Comparison of ENCODE assay signal across 18 cellular contexts in the genomic region with DNA sequence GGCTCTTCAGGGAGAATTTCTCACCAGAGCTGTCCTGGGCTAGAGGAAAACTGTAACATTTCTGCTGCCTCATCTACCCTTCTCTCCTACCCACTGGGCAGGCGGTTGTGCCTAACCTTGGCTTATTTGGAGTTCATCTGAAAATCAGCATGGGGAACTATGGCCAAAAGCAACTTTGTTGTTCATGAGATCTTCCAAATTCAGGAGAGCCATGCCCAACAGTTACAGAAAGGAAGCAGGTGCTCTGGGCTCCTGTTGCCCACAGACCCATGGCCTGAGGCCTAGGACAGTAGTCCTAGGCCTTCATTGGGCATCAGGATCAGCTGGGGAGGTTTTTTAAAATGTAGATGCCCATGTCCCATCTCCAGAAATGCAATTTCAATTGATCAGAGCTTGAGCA.
DNase-seq lines count a peak whose midpoint lies in the region; ATAC-seq, FAIRE-seq and TF ChIP-seq lines count a peak whose summit lies in the region.
"Had no signal": no experiment of that assay in that cellular context is flagged by ENCODE, and none has a peak within 500 bp of the region (broad histone marks: within the 10 kb centered on the region; RNA-seq: fewer than 3 reads in every experiment).

No MANE protein-coding gene starts in this region.

- no peak for FAIRE-seq in HTR-8/SVneo (lab: Jason Lieb, UNC)
- FAIRE-seq: GM12878, H1, HepG2 had no signal

- H3K9me3 Mint-ChIP-seq in activated CD8-positive, alpha-beta T cell treated with anti-CD3 and anti-CD28 coated beads, Interleukin-2, amount 10 ng/mL, durations not matched to agents 7 days and 5 days (ENCODE audit: insufficient read depth) = no peaks in the 10 kb centered on the region
- peaks cover 5% of the 10 kb centered on the region for H3K9me3 Mint-ChIP-seq in activated CD8-positive, alpha-beta T cell treated with anti-CD3 and anti-CD28 coated beads for 36 hours
- peaks cover 6% of the 10 kb centered on the region for H3K9me3 Mint-ChIP-seq in activated naive CD8-positive, alpha-beta T cell treated with anti-CD3 and anti-CD28 coated beads for 36 hours

- no peak overlapping the region for H3K27ac Mint-ChIP-seq in activated CD8-positive, alpha-beta T cell treated with anti-CD3 and anti-CD28 coated beads, Interleukin-2, amount 10 ng/mL, durations not matched to agents 7 days and 5 days
- no peak overlapping the region for H3K27ac Mint-ChIP-seq in activated CD8-positive, alpha-beta T cell treated with anti-CD3 and anti-CD28 coated beads for 36 hours
- H3K27ac Mint-ChIP-seq in activated naive CD8-positive, alpha-beta T cell treated with anti-CD3 and anti-CD28 coated beads for 36 hours = no peak overlapping the region
- H3K27ac Mint-ChIP-seq: B cell; CD8-positive, alpha-beta T cell; H9 had no signal

- H3K27ac ChIP-seq in right atrium auricular region (no peak overlapping the region), left ventricle myocardium inferior (replicated peaks) (no peak overlapping the region)
- H3K27ac ChIP-seq: BLaER1 treated with 17β-estradiol and CSF1 and Interleukin-3, amounts not matched to agents 10 nM and 100 nM had no signal

- H3K4me1 ChIP-seq in right atrium auricular region (no peaks in the 10 kb centered on the region), left ventricle myocardium inferior (no peaks in the 10 kb centered on the region)

- peak; percentile 5 for DNase-seq in activated CD8-positive, alpha-beta T cell treated with anti-CD3 and anti-CD28 coated beads, Interleukin-2, amount 10 ng/mL, durations not matched to agents 7 days and 5 days
- DNase-seq in activated CD8-positive, alpha-beta T cell treated with anti-CD3 and anti-CD28 coated beads for 36 hours = no peak
- DNase-seq in right atrium auricular region (ENCODE audit: low spot score) = peak; percentile 11
- DNase-seq in left ventricle myocardium inferior = no peak
- DNase-seq in mesenteric fat pad (ENCODE audit: low spot score) = peak; percentile 18
- DNase-seq in activated naive CD8-positive, alpha-beta T cell treated with anti-CD3 and anti-CD28 coated beads for 36 hours = no peak
- DNase-seq in HTR-8/SVneo (ENCODE audit: insufficient read length, low spot score) = no peak
- DNase-seq: Calu3, DMS53, DND-41, EL, H9 had no signal

- no peaks in the 10 kb centered on the region for H3K36me3 Mint-ChIP-seq in activated CD8-positive, alpha-beta T cell treated with anti-CD3 and anti-CD28 coated beads, Interleukin-2, amount 10 ng/mL, durations not matched to agents 7 days and 5 days (ENCODE audit: low read depth)
- no peaks in the 10 kb centered on the region for H3K36me3 Mint-ChIP-seq in activated CD8-positive, alpha-beta T cell treated with anti-CD3 and anti-CD28 coated beads for 36 hours (ENCODE audit: low read depth)
- H3K36me3 Mint-ChIP-seq in activated naive CD8-positive, alpha-beta T cell treated with anti-CD3 and anti-CD28 coated beads for 36 hours = no peaks in the 10 kb centered on the region
- H3K36me3 Mint-ChIP-seq: CD8-positive, alpha-beta T cell had no signal

- no peaks in the 10 kb centered on the region for H3K27me3 ChIP-seq in right atrium auricular region
- no peaks in the 10 kb centered on the region for H3K27me3 ChIP-seq in left ventricle myocardium inferior (ENCODE audit: low read depth)
- H3K27me3 ChIP-seq: BLaER1 treated with 17β-estradiol and CSF1 and Interleukin-3, amounts not matched to agents 10 nM and 100 nM had no signal

- no peak overlapping the region for H3K4me3 ChIP-seq in right atrium auricular region
- H3K4me3 ChIP-seq in left ventricle myocardium inferior = no peak overlapping the region
- H3K4me3 ChIP-seq: BLaER1 treated with 17β-estradiol and CSF1 and Interleukin-3, amounts not matched to agents 10 nM and 100 nM; GM12878 had no signal

- no peak for ATAC-seq in activated CD8-positive, alpha-beta T cell treated with anti-CD3 and anti-CD28 coated beads, Interleukin-2, amount 10 ng/mL, durations not matched to agents 7 days and 5 days
- ATAC-seq in activated CD8-positive, alpha-beta T cell treated with anti-CD3 and anti-CD28 coated beads for 36 hours = no peak
- ATAC-seq: CD8-positive, alpha-beta T cell; GM12878; HepG2 had no signal

- peaks cover 0 to 38% of the 10 kb centered on the region in 2 donors for H3K9me3 ChIP-seq in right atrium auricular region
- peaks cover 45% of the 10 kb centered on the region for H3K9me3 ChIP-seq in left ventricle myocardium inferior (replicated peaks)

- POLR2A ChIA-PET in activated CD8-positive, alpha-beta T cell treated with anti-CD3 and anti-CD28 coated beads, Interleukin-2, amount 10 ng/mL, durations not matched to agents 7 days and 5 days (lab: Charles Lee) = no interaction called here
- POLR2A ChIA-PET in activated CD8-positive, alpha-beta T cell treated with anti-CD3 and anti-CD28 coated beads for 36 hours (lab: Charles Lee) = no interaction called here

- H3K4me3 Mint-ChIP-seq in activated CD8-positive, alpha-beta T cell treated with anti-CD3 and anti-CD28 coated beads, Interleukin-2, amount 10 ng/mL, durations not matched to agents 7 days and 5 days = no peak overlapping the region
- H3K4me3 Mint-ChIP-seq in activated CD8-positive, alpha-beta T cell treated with anti-CD3 and anti-CD28 coated beads for 36 hours = no peak overlapping the region
- H3K4me3 Mint-ChIP-seq in activated naive CD8-positive, alpha-beta T cell treated with anti-CD3 and anti-CD28 coated beads for 36 hours = no peak overlapping the region
- H3K4me3 Mint-ChIP-seq: B cell; CD8-positive, alpha-beta T cell; H9 had no signal

- H3K27me3 Mint-ChIP-seq in activated CD8-positive, alpha-beta T cell treated with anti-CD3 and anti-CD28 coated beads, Interleukin-2, amount 10 ng/mL, durations not matched to agents 7 days and 5 days (ENCODE audit: low read depth) = no peaks in the 10 kb centered on the region
- no peaks in the 10 kb centered on the region for H3K27me3 Mint-ChIP-seq in activated CD8-positive, alpha-beta T cell treated with anti-CD3 and anti-CD28 coated beads for 36 hours
- H3K27me3 Mint-ChIP-seq in activated naive CD8-positive, alpha-beta T cell treated with anti-CD3 and anti-CD28 coated beads for 36 hours = peaks cover 6% of the 10 kb centered on the region

- no peaks in the 10 kb centered on the region for H3K4me1 Mint-ChIP-seq in activated CD8-positive, alpha-beta T cell treated with anti-CD3 and anti-CD28 coated beads, Interleukin-2, amount 10 ng/mL, durations not matched to agents 7 days and 5 days (ENCODE audit: low read depth)
- no peaks in the 10 kb centered on the region for H3K4me1 Mint-ChIP-seq in activated CD8-positive, alpha-beta T cell treated with anti-CD3 and anti-CD28 coated beads for 36 hours (ENCODE audit: low read depth)
- H3K4me1 Mint-ChIP-seq in activated naive CD8-positive, alpha-beta T cell treated with anti-CD3 and anti-CD28 coated beads for 36 hours = no peaks in the 10 kb centered on the region
- H3K4me1 Mint-ChIP-seq: B cell had no signal

- H3K36me3 ChIP-seq in right atrium auricular region (no peaks in the 10 kb centered on the region), left ventricle myocardium inferior (no peaks in the 10 kb centered on the region)
- H3K36me3 ChIP-seq: BLaER1 treated with 17β-estradiol and CSF1 and Interleukin-3, amounts not matched to agents 10 nM and 100 nM had no signal

- TF ChIP-seq CTCF in activated CD8-positive, alpha-beta T cell treated with anti-CD3 and anti-CD28 coated beads for 36 hours (IDR thresholded peaks at IDR 0.05) = no peak
- TF ChIP-seq CTCF in right atrium auricular region (IDR thresholded peaks at IDR 0.05) (no peak), left ventricle myocardium inferior (IDR thresholded peaks at IDR 0.05; ENCODE audit: borderline replicate concordance) (no peak)

- CTCF ChIA-PET in activated CD8-positive, alpha-beta T cell treated with anti-CD3 and anti-CD28 coated beads, Interleukin-2, amount 10 ng/mL, durations not matched to agents 7 days and 5 days (lab: Charles Lee) = no interaction called here
- CTCF ChIA-PET in activated CD8-positive, alpha-beta T cell treated with anti-CD3 and anti-CD28 coated beads for 36 hours (lab: Charles Lee) = no interaction called here

- intact Hi-C loops in activated CD8-positive, alpha-beta T cell treated with anti-CD3 and anti-CD28 coated beads for 36 hours (cut with micrococcal nuclease) = no loop called here
- intact Hi-C loops in left ventricle myocardium inferior (cut with micrococcal nuclease) = no loop called here

Comparison
In these comparisons a context has a peak if more than half of its experiments do, and no peak if none do; other contexts are left out.
1. DNase-seq: peak in activated CD8-positive, alpha-beta T cell treated with anti-CD3 and anti-CD28 coated beads, Interleukin-2, amount 10 ng/mL, durations not matched to agents 7 days and 5 days (single experiment), right atrium auricular region (single experiment) and mesenteric fat pad (single experiment); none in activated CD8-positive, alpha-beta T cell treated with anti-CD3 and anti-CD28 coated beads for 36 hours (single experiment), left ventricle myocardium inferior (single experiment), activated naive CD8-positive, alpha-beta T cell treated with anti-CD3 and anti-CD28 coated beads for 36 hours (single experiment) and HTR-8/SVneo (single experiment).